Comparison of ENCODE assay signal across 1 cellular context in the genomic region with DNA sequence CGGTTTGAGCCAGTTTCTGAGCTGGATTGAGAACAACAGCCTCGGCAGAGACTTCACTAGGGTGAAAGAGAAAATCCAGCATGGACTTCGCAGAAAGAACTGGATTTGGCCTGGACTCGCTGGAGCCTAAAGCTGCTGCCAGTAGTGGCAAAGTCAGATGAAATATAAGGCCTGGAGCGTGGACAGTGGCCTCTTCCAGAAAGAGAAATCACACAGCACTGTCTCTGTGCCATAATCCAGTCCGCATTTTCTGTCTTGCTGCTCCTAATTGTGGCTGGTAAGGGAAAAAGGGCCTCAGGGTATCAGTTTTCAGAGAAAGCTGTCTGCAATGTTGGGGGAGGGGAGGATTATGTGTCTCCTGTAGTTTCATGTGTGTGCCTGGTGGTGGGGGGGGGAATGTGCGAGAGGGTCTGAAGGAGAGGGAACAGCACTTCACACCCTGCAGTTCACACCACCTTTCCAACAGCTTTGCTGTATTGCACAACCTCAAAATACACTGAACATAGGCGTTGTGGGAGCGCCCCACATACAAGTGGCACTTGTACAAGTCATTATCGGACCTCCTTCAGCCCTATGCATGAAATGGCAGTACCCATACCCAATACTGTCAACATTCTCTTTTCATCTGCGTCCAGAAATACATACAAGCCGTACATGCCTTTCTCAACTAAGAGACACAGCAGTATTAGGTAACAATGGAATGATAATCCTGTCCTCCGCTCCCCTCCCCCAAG.
TF ChIP-seq lines count a peak whose summit lies in the region.

No MANE protein-coding gene starts in this region.

TF ChIP-seq in K562, 482 proteins besides CTCF, POLR2A, EP300 and RAD21 (continued from another document and continues in another):
- TF ChIP-seq SREBF2 (CRISPR knock-in tag; IDR thresholded peaks at IDR 0.05) (no peak), ZNF79 (CRISPR knock-in tag; IDR thresholded peaks at IDR 0.05; ENCODE audit: low read depth) (no peak), CREB3 (tag; conservative IDR thresholded peaks at IDR 0.05; ENCODE audit: low read depth) (0 out of 2 replicates have a peak, but pooled peaks have one; percentile 33), ZNF644 (tag; IDR thresholded peaks at IDR 0.05; ENCODE audit: low read depth) (peak; percentile 37; the same call in 1 of the 2 replicates), POLR2G (IDR thresholded peaks at IDR 0.05; ENCODE audit: low read depth, low read length) (no peak), THRAP3 (IDR thresholded peaks at IDR 0.05; ENCODE audit: borderline replicate concordance) (peak; percentile 91), HMG20B (CRISPR knock-in tag; IDR thresholded peaks at IDR 0.05) (no peak), MTA1 (IDR thresholded peaks at IDR 0.05; ENCODE audit: borderline replicate concordance) (peak; percentile 90), NCOA2 (IDR thresholded peaks at IDR 0.05; ENCODE audit: partially characterized antibody in 2 of 2) (peak; percentile 27 to 84), POLR2AphosphoS5 (IDR thresholded peaks at IDR 0.05; ENCODE audit: control insufficient read depth, insufficient read depth, low read depth, low read length) (no peak), PURB (CRISPR knock-in tag; IDR thresholded peaks at IDR 0.05; ENCODE audit: low read depth) (no peak), NFIX (CRISPR knock-in tag; IDR thresholded peaks at IDR 0.05; ENCODE audit: low read depth) (no peak), ZNF57 (CRISPR knock-in tag; IDR thresholded peaks at IDR 0.05) (no peak), GATAD2B (IDR thresholded peaks at IDR 0.05; ENCODE audit: borderline replicate concordance) (peak; percentile 81; the same call in 1 of the 2 replicates), ARID3A (IDR thresholded peaks at IDR 0.05; ENCODE audit: borderline replicate concordance, low read depth, low read length) (no peak; the same call in 1 of the 2 replicates), NEUROD1 (IDR thresholded peaks at IDR 0.05; ENCODE audit: borderline replicate concordance, low read depth, low read length, partially characterized antibody) (peak; percentile 100), GATAD2A (IDR thresholded peaks at IDR 0.05) (peak; percentile 53; the same call in 1 of the 2 replicates), SRSF7 (optimal IDR thresholded peaks at IDR 0.05; ENCODE audit: low read depth, low read length) (no peak), MCM5 (IDR thresholded peaks at IDR 0.05; ENCODE audit: low read depth) (no peak), ELK1 (CRISPR knock-in tag; IDR thresholded peaks at IDR 0.05) (no peak), PHB (CRISPR knock-in tag; IDR thresholded peaks at IDR 0.05) (no peak), PHTF2 (CRISPR knock-in tag; IDR thresholded peaks at IDR 0.05) (no peak), ERF (CRISPR knock-in tag; IDR thresholded peaks at IDR 0.05) (no peak; the same call in 1 of the 2 replicates), NBN (IDR thresholded peaks at IDR 0.05; ENCODE audit: low read depth) (peak; percentile 96), E4F1 (CRISPR knock-in tag; IDR thresholded peaks at IDR 0.05; ENCODE audit: borderline replicate concordance) (no peak), ZBTB49 (CRISPR knock-in tag; IDR thresholded peaks at IDR 0.05; ENCODE audit: borderline replicate concordance) (no peak), POU5F1 (IDR thresholded peaks at IDR 0.05; ENCODE audit: borderline replicate concordance, low read depth, low read length, partially characterized antibody) (no peak), TCFL5 (CRISPR knock-in tag; conservative IDR thresholded peaks at IDR 0.05) (no peak), NELFE (IDR thresholded peaks at IDR 0.05; ENCODE audit: insufficient read depth, insufficient read length) (no peak), SP1 (CRISPR knock-in tag; IDR thresholded peaks at IDR 0.05) (peak; percentile 76; the same call in 1 of the 2 replicates), ZNF184 (CRISPR knock-in tag; IDR thresholded peaks at IDR 0.05) (no peak), SAP30 (IDR thresholded peaks at IDR 0.05; ENCODE audit: borderline replicate concordance, insufficient read depth, low read depth, low read length, poor library complexity, severe bottlenecking) (no peak), ARID2 (IDR thresholded peaks at IDR 0.05) (no peak), CBX3 (IDR thresholded peaks at IDR 0.05; ENCODE audit: borderline replicate concordance in 1 of 2, low read length in 2 of 2) (peak in 1 of 2 experiments; percentile 94; a peak in 2 of 3 replicates), SRF (CRISPR knock-in tag; IDR thresholded peaks at IDR 0.05) (peak in 1 of 2 experiments; percentile 61; a peak in 1 of 4 replicates), ZNF444 (CRISPR knock-in tag; IDR thresholded peaks at IDR 0.05) (no peak), E2F3 (CRISPR knock-in tag; IDR thresholded peaks at IDR 0.05) (no peak), NFIC (IDR thresholded peaks at IDR 0.05) (peak; percentile 54), C11orf30 (IDR thresholded peaks at IDR 0.05; ENCODE audit: low read depth) (peak; percentile 28; the same call in 1 of the 2 replicates), ZNF75A (CRISPR knock-in tag; IDR thresholded peaks at IDR 0.05) (no peak)
- TF ChIP-seq, protein P1, sequence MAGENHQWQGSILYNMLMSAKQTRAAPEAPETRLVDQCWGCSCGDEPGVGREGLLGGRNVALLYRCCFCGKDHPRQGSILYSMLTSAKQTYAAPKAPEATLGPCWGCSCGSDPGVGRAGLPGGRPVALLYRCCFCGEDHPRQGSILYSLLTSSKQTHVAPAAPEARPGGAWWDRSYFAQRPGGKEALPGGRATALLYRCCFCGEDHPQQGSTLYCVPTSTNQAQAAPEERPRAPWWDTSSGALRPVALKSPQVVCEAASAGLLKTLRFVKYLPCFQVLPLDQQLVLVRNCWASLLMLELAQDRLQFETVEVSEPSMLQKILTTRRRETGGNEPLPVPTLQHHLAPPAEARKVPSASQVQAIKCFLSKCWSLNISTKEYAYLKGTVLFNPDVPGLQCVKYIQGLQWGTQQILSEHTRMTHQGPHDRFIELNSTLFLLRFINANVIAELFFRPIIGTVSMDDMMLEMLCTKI (IDR thresholded peaks at IDR 0.05; ENCODE audit: partially characterized antibody) = no peak
- TF ChIP-seq, protein P2, sequence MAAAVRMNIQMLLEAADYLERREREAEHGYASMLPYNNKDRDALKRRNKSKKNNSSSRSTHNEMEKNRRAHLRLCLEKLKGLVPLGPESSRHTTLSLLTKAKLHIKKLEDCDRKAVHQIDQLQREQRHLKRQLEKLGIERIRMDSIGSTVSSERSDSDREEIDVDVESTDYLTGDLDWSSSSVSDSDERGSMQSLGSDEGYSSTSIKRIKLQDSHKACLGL (CRISPR knock-in tag; IDR thresholded peaks at IDR 0.05; ENCODE audit: borderline replicate concordance, poor library complexity, severe bottlenecking) = no peak
- TF ChIP-seq, protein P3, sequence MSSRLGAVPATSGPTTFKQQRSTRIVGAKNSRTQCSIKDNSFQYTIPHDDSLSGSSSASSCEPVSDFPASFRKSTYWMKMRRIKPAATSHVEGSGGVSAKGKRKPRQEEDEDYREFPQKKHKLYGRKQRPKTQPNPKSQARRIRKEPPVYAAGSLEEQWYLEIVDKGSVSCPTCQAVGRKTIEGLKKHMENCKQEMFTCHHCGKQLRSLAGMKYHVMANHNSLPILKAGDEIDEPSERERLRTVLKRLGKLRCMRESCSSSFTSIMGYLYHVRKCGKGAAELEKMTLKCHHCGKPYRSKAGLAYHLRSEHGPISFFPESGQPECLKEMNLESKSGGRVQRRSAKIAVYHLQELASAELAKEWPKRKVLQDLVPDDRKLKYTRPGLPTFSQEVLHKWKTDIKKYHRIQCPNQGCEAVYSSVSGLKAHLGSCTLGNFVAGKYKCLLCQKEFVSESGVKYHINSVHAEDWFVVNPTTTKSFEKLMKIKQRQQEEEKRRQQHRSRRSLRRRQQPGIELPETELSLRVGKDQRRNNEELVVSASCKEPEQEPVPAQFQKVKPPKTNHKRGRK (tag; IDR thresholded peaks at IDR 0.05) = no peak
- TF ChIP-seq, protein P4, sequence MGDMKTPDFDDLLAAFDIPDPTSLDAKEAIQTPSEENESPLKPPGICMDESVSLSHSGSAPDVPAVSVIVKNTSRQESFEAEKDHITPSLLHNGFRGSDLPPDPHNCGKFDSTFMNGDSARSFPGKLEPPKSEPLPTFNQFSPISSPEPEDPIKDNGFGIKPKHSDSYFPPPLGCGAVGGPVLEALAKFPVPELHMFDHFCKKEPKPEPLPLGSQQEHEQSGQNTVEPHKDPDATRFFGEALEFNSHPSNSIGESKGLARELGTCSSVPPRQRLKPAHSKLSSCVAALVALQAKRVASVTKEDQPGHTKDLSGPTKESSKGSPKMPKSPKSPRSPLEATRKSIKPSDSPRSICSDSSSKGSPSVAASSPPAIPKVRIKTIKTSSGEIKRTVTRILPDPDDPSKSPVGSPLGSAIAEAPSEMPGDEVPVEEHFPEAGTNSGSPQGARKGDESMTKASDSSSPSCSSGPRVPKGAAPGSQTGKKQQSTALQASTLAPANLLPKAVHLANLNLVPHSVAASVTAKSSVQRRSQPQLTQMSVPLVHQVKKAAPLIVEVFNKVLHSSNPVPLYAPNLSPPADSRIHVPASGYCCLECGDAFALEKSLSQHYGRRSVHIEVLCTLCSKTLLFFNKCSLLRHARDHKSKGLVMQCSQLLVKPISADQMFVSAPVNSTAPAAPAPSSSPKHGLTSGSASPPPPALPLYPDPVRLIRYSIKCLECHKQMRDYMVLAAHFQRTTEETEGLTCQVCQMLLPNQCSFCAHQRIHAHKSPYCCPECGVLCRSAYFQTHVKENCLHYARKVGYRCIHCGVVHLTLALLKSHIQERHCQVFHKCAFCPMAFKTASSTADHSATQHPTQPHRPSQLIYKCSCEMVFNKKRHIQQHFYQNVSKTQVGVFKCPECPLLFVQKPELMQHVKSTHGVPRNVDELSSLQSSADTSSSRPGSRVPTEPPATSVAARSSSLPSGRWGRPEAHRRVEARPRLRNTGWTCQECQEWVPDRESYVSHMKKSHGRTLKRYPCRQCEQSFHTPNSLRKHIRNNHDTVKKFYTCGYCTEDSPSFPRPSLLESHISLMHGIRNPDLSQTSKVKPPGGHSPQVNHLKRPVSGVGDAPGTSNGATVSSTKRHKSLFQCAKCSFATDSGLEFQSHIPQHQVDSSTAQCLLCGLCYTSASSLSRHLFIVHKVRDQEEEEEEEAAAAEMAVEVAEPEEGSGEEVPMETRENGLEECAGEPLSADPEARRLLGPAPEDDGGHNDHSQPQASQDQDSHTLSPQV (IDR thresholded peaks at IDR 0.05) = peak; percentile 82
